ENCODE assay signal across 8 cellular contexts in the genomic region with DNA sequence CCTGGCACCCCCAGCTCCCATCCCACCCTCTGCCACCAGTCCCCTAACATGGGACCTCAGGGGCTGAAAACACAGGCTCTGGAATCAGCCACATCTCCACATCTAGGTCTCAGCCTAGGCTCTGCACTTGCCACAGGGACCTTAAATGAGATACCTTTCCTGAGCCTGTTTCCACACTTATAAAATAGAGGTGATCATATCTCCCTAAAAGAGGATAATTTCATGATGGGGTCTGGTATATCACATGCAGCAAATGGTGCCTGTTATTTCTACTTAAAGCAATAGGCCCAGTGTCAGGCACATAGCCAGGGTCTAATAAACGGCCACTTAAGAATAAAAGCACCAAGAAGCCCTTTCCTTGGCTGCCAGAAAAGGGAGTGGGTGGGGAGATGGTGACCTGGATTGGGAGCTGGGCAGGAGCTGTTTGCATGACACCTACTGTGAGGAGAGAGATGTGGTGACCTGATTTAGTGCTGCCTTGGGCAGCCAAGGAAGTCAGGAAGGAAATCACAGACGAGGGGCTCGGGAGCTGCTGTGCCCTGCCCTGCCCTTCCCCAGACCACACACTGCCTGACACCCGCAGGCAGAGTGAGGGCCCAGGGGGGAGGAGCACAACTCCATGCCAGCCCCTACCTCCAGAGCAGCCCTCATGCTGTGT.
DNase-seq lines count a peak whose midpoint lies in the region; ATAC-seq, FAIRE-seq and TF ChIP-seq lines count a peak whose summit lies in the region.

No MANE protein-coding gene starts in this region.

- peaks cover 67% of the 10 kb centered on the region for H3K4me1 Mint-ChIP-seq in GM23338

- intact Hi-C loops in endothelial cell of umbilical vein (cut with micrococcal nuclease): loop anchor here (2.0 to 10.0 kb wide), 3 partner anchors 43 to 657 kb away; a partner anchor contains a TSS

- BruUV-seq in endothelial cell of umbilical vein (replicated peaks; lab: Mats Ljungman, UMichigan): no TSS peak

- peak overlapping the region; percentile 50 for H3K9ac ChIP-seq in endothelial cell of umbilical vein (replicated peaks; ENCODE audit: extremely low read depth, insufficient read depth, low read length)

- dilution Hi-C loops in endothelial cell of umbilical vein (cut with MboI; ENCODE audit: extremely low pct_ligation_motif_present, low sequenced_read_pairs): no loop called here

- no peak for FAIRE-seq in RCC 7860 (lab: Jason Lieb, UNC)
- peak; percentile 56 for FAIRE-seq in endothelial cell of umbilical vein (lab: Jason Lieb, UNC)

- H2AFZ ChIP-seq in GM23338 (no peak overlapping the region), endothelial cell of umbilical vein (ENCODE audit: low read depth, low read length) (peak overlapping the region; percentile 9)

- H3K9me3 Mint-ChIP-seq in GM23338: no peaks in the 10 kb centered on the region; the same call in 2 of the 3 replicates

- no peaks in the 10 kb centered on the region for H3K9me1 ChIP-seq in endothelial cell of umbilical vein (replicated peaks; ENCODE audit: control insufficient read depth, extremely low read depth, insufficient read depth, low read length)

- peaks cover 50% of the 10 kb centered on the region for H3F3A ChIP-seq in GM23338 (replicated peaks; ENCODE audit: low read depth)

- CTCF ChIA-PET in endothelial cell of umbilical vein (lab: Charles Lee): interaction anchor here (0.9 to 2.0 kb wide), 3 partner anchors 31 to 102 kb away, joined by 3 to 11 read pairs (median 9); no protein-coding TSS in a partner anchor

- no peak for TF ChIP-seq POLR2A in endothelial cell of umbilical vein (IDR thresholded peaks at IDR 0.05; ENCODE audit: low read depth, low read length)

- POLR2A ChIA-PET in endothelial cell of umbilical vein (lab: Charles Lee): no interaction called here

- ATAC-seq in GM23338: no peak
- ATAC-seq in GM18868 (IDR thresholded peaks at IDR 0.05; ENCODE audit: unreplicated experiment): no peak
- no peak for ATAC-seq in GM21529 (IDR thresholded peaks at IDR 0.05; ENCODE audit: unreplicated experiment)

- DNase-seq in GM23338 (ENCODE audit: low spot score) (no peak), RCC 7860 (ENCODE audit: low spot score) (peak; percentile 35), endothelial cell of umbilical vein (ENCODE audit: low read depth, low spot score) (peak; percentile 48), putamen (ENCODE audit: low spot score) (peak; percentile 24), DMS153 (lab: John Stamatoyannopoulos, UW) (no peak)
- no peak for DNase-seq in effector CD8-positive, alpha-beta T cell (lab: John Stamatoyannopoulos, UW)

- H3K9me2 ChIP-seq in GM23338 (ENCODE audit: insufficient read depth): no peaks in the 10 kb centered on the region

- no peaks in the 10 kb centered on the region for H3K27me3 ChIP-seq in GM23338 (ENCODE audit: insufficient read depth)
- no peaks in the 10 kb centered on the region for H3K27me3 ChIP-seq in endothelial cell of umbilical vein (ENCODE audit: control insufficient read depth in 2 of 2, insufficient read depth in 2 of 2, low read length in 2 of 2)

- no peaks in the 10 kb centered on the region; the same call in 2 of the 3 replicates for H3K36me3 Mint-ChIP-seq in GM23338 (ENCODE audit: low read depth)

- peak overlapping the region; percentile 42 for H3K4me3 ChIP-seq in GM23338
- H3K4me3 ChIP-seq in endothelial cell of umbilical vein (replicated peaks in 1 of 3; ENCODE audit: insufficient read depth in 1 of 3, low read depth in 1 of 3, low read length in 3 of 3): no peak overlapping the region

- peaks cover 62% of the 10 kb centered on the region for H3K4me1 ChIP-seq in GM23338 (ENCODE audit: insufficient read depth)
- H3K4me1 ChIP-seq in endothelial cell of umbilical vein (ENCODE audit: control insufficient read depth, extremely low read depth, insufficient read depth, low read length): peaks cover 80% of the 10 kb centered on the region

- H3K36me3 ChIP-seq in GM23338 (ENCODE audit: insufficient read depth) (no peaks in the 10 kb centered on the region), endothelial cell of umbilical vein (ENCODE audit: control insufficient read depth in 2 of 2, extremely low read depth in 1 of 2, insufficient read depth in 2 of 2, low read length in 2 of 2) (no peaks in the 10 kb centered on the region)

- no peaks in the 10 kb centered on the region for H3K9me3 ChIP-seq in endothelial cell of umbilical vein (replicated peaks; ENCODE audit: control insufficient read depth, insufficient read depth, low read length)

- H4K20me1 ChIP-seq in GM23338 (replicated peaks; ENCODE audit: insufficient read depth) (no peaks in the 10 kb centered on the region), endothelial cell of umbilical vein (replicated peaks; ENCODE audit: control insufficient read depth, extremely low read depth, insufficient read depth, low read length) (no peaks in the 10 kb centered on the region)

- H3K4me2 ChIP-seq in GM23338: peak overlapping the region; percentile 71
- H3K4me2 ChIP-seq in endothelial cell of umbilical vein (ENCODE audit: insufficient read depth, low read length): peak overlapping the region; percentile 41

- TF ChIP-seq CTCF in GM23338 (conservative IDR thresholded peaks at IDR 0.05; ENCODE audit: low read depth in 2 of 2) (no peak), endothelial cell of umbilical vein (IDR thresholded peaks at IDR 0.05; ENCODE audit: extremely low read depth in 1 of 2, insufficient read depth in 1 of 2, low read depth in 1 of 2, low read length in 2 of 2) (no peak)

- no peaks in the 10 kb centered on the region for H3K79me2 ChIP-seq in GM23338 (replicated peaks; ENCODE audit: insufficient read depth)
- H3K79me2 ChIP-seq in endothelial cell of umbilical vein (ENCODE audit: control insufficient read depth, insufficient read depth, low read length): peaks cover 2% of the 10 kb centered on the region

- peak overlapping the region; percentile 99 for H3K27ac Mint-ChIP-seq in GM23338

- peak overlapping the region; percentile 46 for H3K4me3 Mint-ChIP-seq in GM23338

- H3K27ac ChIP-seq in GM23338 (ENCODE audit: low read depth) (peak overlapping the region; percentile 98), endothelial cell of umbilical vein (ENCODE audit: insufficient read depth, low read depth, low read length) (peak overlapping the region; percentile 79)

- peaks cover 21% of the 10 kb centered on the region for H3K27me3 Mint-ChIP-seq in GM23338 (ENCODE audit: insufficient read depth, low read depth, poor library complexity)

TF ChIP-seq in GM23338, 12 proteins besides CTCF, POLR2A, EP300 and RAD21:
- TF ChIP-seq CREB1 (CRISPR knock-in tag; IDR thresholded peaks at IDR 0.05; ENCODE audit: low read depth) (no peak), POLR2AphosphoS5 (IDR thresholded peaks at IDR 0.05; ENCODE audit: low read depth) (peak; percentile 49)

TF ChIP-seq in endothelial cell of umbilical vein, 7 proteins besides CTCF, POLR2A, EP300 and RAD21:
- TF ChIP-seq GATA2 (IDR thresholded peaks at IDR 0.05; ENCODE audit: insufficient read depth, insufficient read length, low read depth, low read length) (peak; percentile 28), JUN (IDR thresholded peaks at IDR 0.05; ENCODE audit: borderline replicate concordance, insufficient read depth, insufficient read length, low read depth) (no peak), POLR2AphosphoS5 (IDR thresholded peaks at IDR 0.05; ENCODE audit: insufficient read depth, low read depth, low read length) (no peak), MYC (IDR thresholded peaks at IDR 0.05; ENCODE audit: low read depth, low read length) (no peak), FOS (IDR thresholded peaks at IDR 0.05; ENCODE audit: borderline replicate concordance, insufficient read depth, low read length) (no peak)
TF ChIP-seq in endothelial cell of umbilical vein: peak in this region for 1.

Comparison
In these comparisons a context has a peak if more than half of its experiments do, and no peak if none do; other contexts are left out.
1. DNase-seq: peak in RCC 7860 (single experiment), endothelial cell of umbilical vein (single experiment) and putamen (single experiment); none in GM23338 (single experiment), effector CD8-positive, alpha-beta T cell (single experiment) and DMS153 (single experiment).